28 cellular contexts compared by ENCODE assay signal in genomic region chr3:155771126-155771525, GRCh38. TPM values are rescaled to one million over a fixed set of nuclear protein-coding genes. Genes with fewer than 3 reads are reported as not detected.
"Had no signal": no experiment of that assay in that cellular context is flagged by ENCODE, and none has a peak within 500 bp of the region (broad histone marks: within the 10 kb centered on the region; RNA-seq: fewer than 3 reads in every experiment).

No MANE protein-coding gene starts in this region.

- H3K4me1 ChIP-seq: lower lobe of right lung, tibial nerve, upper lobe of right lung, uterus had no signal

- ATAC-seq: left ventricle myocardium superior; lower lobe of right lung; mucosa of descending colon; psoas muscle; right cardiac atrium; stimulated activated memory B cell treated with anti-CD40 and anti-IgM and Interleukin-4, amounts not matched to agents 10 μg/mL and 1 μg/mL and 100 μg/mL, for 72 hours; upper lobe of right lung had no signal

- DNase-seq: dermis blood vessel endothelial cell; effector memory CD4-positive, alpha-beta T cell; erythroblast; hypothalamus; immature natural killer cell; islet precursor cell; kidney glomerular epithelial cell; left ventricle myocardium superior; lower lobe of right lung; mucosa of descending colon; naive B cell; nephron progenitor cell; nucleus accumbens; psoas muscle; right cardiac atrium; sigmoid colon; stimulated activated CD4-positive, alpha-beta T cell treated with anti-CD3 and anti-CD28 coated beads, Interleukin-2, amount 100 ng/mL, for 24 hours; stimulated activated CD4-positive, alpha-beta T cell treated with anti-CD3 and anti-CD28 coated beads, Interleukin-4, amount 100 ng/mL, for 24 hours; upper lobe of right lung; uterus had no signal

- H3K27ac ChIP-seq: coronary artery, lower lobe of right lung, psoas muscle, sigmoid colon, thoracic aorta, tibial nerve, upper lobe of right lung, uterus had no signal

- H3K27me3 Mint-ChIP-seq: naive B cell; stimulated activated memory B cell treated with anti-CD40 and anti-IgM and Interleukin-4, amounts not matched to agents 10 μg/mL and 1 μg/mL and 100 μg/mL, for 72 hours; stimulated activated naive CD8-positive, alpha-beta T cell treated with anti-CD3 and anti-CD28 coated beads, Interleukin-15, Interleukin-2, amounts not matched to agents 100 ng/mL and 50 ng/mL, for 24 hours had no signal

- H3K4me1 Mint-ChIP-seq: immature natural killer cell; mesothelial cell of epicardium; naive B cell; nephron progenitor cell; stimulated activated memory B cell treated with anti-CD40 and anti-IgM and Interleukin-4, amounts not matched to agents 10 μg/mL and 1 μg/mL and 100 μg/mL, for 72 hours had no signal

- H3K4me3 Mint-ChIP-seq: immature natural killer cell; mesothelial cell of epicardium; naive B cell; nephron progenitor cell; stimulated activated memory B cell treated with anti-CD40 and anti-IgM and Interleukin-4, amounts not matched to agents 10 μg/mL and 1 μg/mL and 100 μg/mL, for 72 hours; stimulated activated naive CD8-positive, alpha-beta T cell treated with anti-CD3 and anti-CD28 coated beads, Interleukin-15, Interleukin-2, amounts not matched to agents 100 ng/mL and 50 ng/mL, for 24 hours had no signal

- H3K27me3 ChIP-seq: sigmoid colon, tibial nerve, upper lobe of right lung, uterus had no signal

- H3K36me3 ChIP-seq: lower lobe of right lung, thoracic aorta, uterus had no signal

- H3K9me3 Mint-ChIP-seq: mesothelial cell of epicardium; stimulated activated naive CD8-positive, alpha-beta T cell treated with anti-CD3 and anti-CD28 coated beads, Interleukin-15, Interleukin-2, amounts not matched to agents 100 ng/mL and 50 ng/mL, for 24 hours had no signal

- H3K4me3 ChIP-seq: coronary artery, lower lobe of right lung, mucosa of descending colon, psoas muscle, sigmoid colon, thoracic aorta, tibial nerve, upper lobe of right lung, uterus had no signal

- H3K27ac Mint-ChIP-seq: mesothelial cell of epicardium; naive B cell; nephron progenitor cell; stimulated activated memory B cell treated with anti-CD40 and anti-IgM and Interleukin-4, amounts not matched to agents 10 μg/mL and 1 μg/mL and 100 μg/mL, for 72 hours; stimulated activated naive CD8-positive, alpha-beta T cell treated with anti-CD3 and anti-CD28 coated beads, Interleukin-15, Interleukin-2, amounts not matched to agents 100 ng/mL and 50 ng/mL, for 24 hours had no signal

- H3K9me3 ChIP-seq: lower lobe of right lung, mucosa of descending colon, psoas muscle, sigmoid colon, thoracic aorta, upper lobe of right lung, uterus had no signal

RNA-seq across cellular contexts. Expression of gene PLCH1, which starts 26.3 kb away (rescaled TPM):
- total RNA-seq: dermis blood vessel endothelial cell, endothelial cell of umbilical vein, osteocyte had no signal
